Comparison of ENCODE assay signal across 29 cellular contexts in the genomic region with DNA sequence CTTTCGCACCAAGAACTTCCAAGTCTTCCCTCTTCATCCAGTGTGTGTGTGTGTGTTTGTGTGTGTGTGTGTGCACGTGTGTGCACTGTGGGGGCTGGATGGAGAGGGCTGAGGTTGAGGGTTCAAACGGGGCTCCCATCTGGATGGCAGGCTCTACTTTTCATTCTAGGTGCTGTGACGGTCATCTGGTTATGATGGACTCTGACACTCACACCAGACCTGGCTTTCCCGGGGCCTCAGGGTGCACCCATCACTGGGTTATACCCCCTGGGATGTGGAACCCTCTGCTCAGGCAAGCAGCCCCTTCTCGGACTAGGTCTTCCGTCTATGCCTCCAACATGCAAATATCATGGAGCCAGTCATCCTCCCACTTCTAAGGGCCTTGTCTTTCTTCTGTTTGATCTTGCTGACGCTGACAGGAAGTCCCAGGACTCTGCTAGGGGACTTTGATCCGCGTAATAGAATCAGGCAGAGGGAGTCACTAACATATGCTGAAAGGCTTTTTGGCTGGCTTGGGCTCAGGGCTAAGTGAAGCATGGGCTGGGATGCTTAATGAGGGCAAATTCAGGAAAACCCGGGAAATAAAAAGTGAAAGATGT.
DNase-seq lines count a peak whose midpoint lies in the region; ATAC-seq lines count a peak whose summit lies in the region.
"Had no signal": no experiment of that assay in that cellular context is flagged by ENCODE, and none has a peak within 500 bp of the region (broad histone marks: within the 10 kb centered on the region; RNA-seq: fewer than 3 reads in every experiment).

No MANE protein-coding gene starts in this region.

- POLR2A ChIA-PET in activated naive CD8-positive, alpha-beta T cell treated with anti-CD3 and anti-CD28 coated beads, Interleukin-2, amount 10 ng/mL, durations not matched to agents 7 days and 5 days (lab: Charles Lee): no interaction called here
- POLR2A ChIA-PET in naive thymus-derived CD4-positive, alpha-beta T cell (lab: Charles Lee): interaction anchor here (0.6 kb wide), 1 partner anchor 723 kb away, joined by 3 read pairs; no protein-coding TSS in a partner anchor

- peaks cover 2% of the 10 kb centered on the region for H3K9me3 Mint-ChIP-seq in activated naive CD8-positive, alpha-beta T cell treated with anti-CD3 and anti-CD28 coated beads, Interleukin-2, amount 10 ng/mL, durations not matched to agents 7 days and 5 days
- no peaks in the 10 kb centered on the region for H3K9me3 Mint-ChIP-seq in activated naive CD8-positive, alpha-beta T cell treated with anti-CD3 and anti-CD28 coated beads, Interleukin-2, amount 50 U/mL, for 24 hours
- peaks cover 5% of the 10 kb centered on the region for H3K9me3 Mint-ChIP-seq in activated T-helper 17 cell treated with anti-CD3 and anti-CD28 coated beads, Interleukin-2, amount 50 U/mL, for 72 hours
- H3K9me3 Mint-ChIP-seq in naive thymus-derived CD4-positive, alpha-beta T cell: peaks cover 0 to 4% (median 0%) of the 10 kb centered on the region in 11 donors
- H3K9me3 Mint-ChIP-seq: activated B cell treated with CpG ODN at 0.5 μM for 24 hours; activated T-cell treated with anti-CD3 and anti-CD28 coated beads, Interleukin-2, amount 50 U/mL, for 24 hours; HFFc6 had no signal

- H3K4me3 ChIP-seq in naive thymus-derived CD4-positive, alpha-beta T cell (ENCODE audit: low read length): no peak overlapping the region
- H3K4me3 ChIP-seq: BLaER1 treated with 17β-estradiol and CSF1 and Interleukin-3, amounts not matched to agents 10 nM and 100 nM; GM12878; spleen; thyroid gland had no signal

- peaks cover 7% of the 10 kb centered on the region for H3K4me1 Mint-ChIP-seq in activated naive CD8-positive, alpha-beta T cell treated with anti-CD3 and anti-CD28 coated beads, Interleukin-2, amount 10 ng/mL, durations not matched to agents 7 days and 5 days
- H3K4me1 Mint-ChIP-seq in activated naive CD8-positive, alpha-beta T cell treated with anti-CD3 and anti-CD28 coated beads, Interleukin-2, amount 50 U/mL, for 24 hours: peaks cover 29% of the 10 kb centered on the region
- H3K4me1 Mint-ChIP-seq in activated T-helper 17 cell treated with anti-CD3 and anti-CD28 coated beads, Interleukin-2, amount 50 U/mL, for 72 hours: peaks cover 31% of the 10 kb centered on the region
- H3K4me1 Mint-ChIP-seq in naive thymus-derived CD4-positive, alpha-beta T cell: peaks cover 0 to 17% (median 5%) of the 10 kb centered on the region in 7 donors
- H3K4me1 Mint-ChIP-seq: activated B cell treated with CpG ODN at 0.5 μM for 24 hours had no signal

- H3K4me1 ChIP-seq in naive thymus-derived CD4-positive, alpha-beta T cell (ENCODE audit: control insufficient read depth in 2 of 2, insufficient read depth in 2 of 2, low read length in 2 of 2): peaks cover 0 to 12% of the 10 kb centered on the region in 2 donors
- H3K4me1 ChIP-seq: BLaER1 treated with 17β-estradiol and CSF1 and Interleukin-3, amounts not matched to agents 10 nM and 100 nM; spleen; thyroid gland had no signal

- CTCF ChIA-PET in naive thymus-derived CD4-positive, alpha-beta T cell (lab: Charles Lee): no interaction called here

- no peaks in the 10 kb centered on the region for H3K36me3 ChIP-seq in naive thymus-derived CD4-positive, alpha-beta T cell (ENCODE audit: control insufficient read depth in 2 of 3, insufficient read depth in 3 of 3, low read length in 3 of 3)
- H3K36me3 ChIP-seq: BLaER1 treated with 17β-estradiol and CSF1 and Interleukin-3, amounts not matched to agents 10 nM and 100 nM; spleen; thyroid gland had no signal

- H3K36me3 Mint-ChIP-seq in activated naive CD8-positive, alpha-beta T cell treated with anti-CD3 and anti-CD28 coated beads, Interleukin-2, amount 10 ng/mL, durations not matched to agents 7 days and 5 days: no peaks in the 10 kb centered on the region
- no peaks in the 10 kb centered on the region for H3K36me3 Mint-ChIP-seq in activated naive CD8-positive, alpha-beta T cell treated with anti-CD3 and anti-CD28 coated beads, Interleukin-2, amount 50 U/mL, for 24 hours (ENCODE audit: low read depth)
- H3K36me3 Mint-ChIP-seq in activated T-helper 17 cell treated with anti-CD3 and anti-CD28 coated beads, Interleukin-2, amount 50 U/mL, for 72 hours (ENCODE audit: low read depth): no peaks in the 10 kb centered on the region
- H3K36me3 Mint-ChIP-seq in naive thymus-derived CD4-positive, alpha-beta T cell: peaks cover 0 to 6% (median 0%) of the 10 kb centered on the region in 5 donors

- peak; percentile 33 for ATAC-seq in activated naive CD8-positive, alpha-beta T cell treated with anti-CD3 and anti-CD28 coated beads, Interleukin-2, amount 10 ng/mL, durations not matched to agents 7 days and 5 days (ENCODE audit: low read depth)
- ATAC-seq in activated naive CD8-positive, alpha-beta T cell treated with anti-CD3 and anti-CD28 coated beads, Interleukin-2, amount 50 U/mL, for 24 hours: no peak
- ATAC-seq in activated T-helper 17 cell treated with anti-CD3 and anti-CD28 coated beads, Interleukin-2, amount 50 U/mL, for 72 hours (replicated peaks): peak; percentile 42
- peak; percentile 40 for ATAC-seq in naive thymus-derived CD4-positive, alpha-beta T cell
- ATAC-seq in GM18873 (IDR thresholded peaks at IDR 0.05; ENCODE audit: low FRiP score, unreplicated experiment) (no peak), HG02973 (IDR thresholded peaks at IDR 0.05; ENCODE audit: unreplicated experiment) (no peak)
- ATAC-seq: GM12878 had no signal

- H3K27ac ChIP-seq in naive thymus-derived CD4-positive, alpha-beta T cell (ENCODE audit: low read depth, low read length): no peak overlapping the region
- H3K27ac ChIP-seq: BLaER1 treated with 17β-estradiol and CSF1 and Interleukin-3, amounts not matched to agents 10 nM and 100 nM; spleen; thyroid gland had no signal

- no peak overlapping the region for H3K27ac Mint-ChIP-seq in activated naive CD8-positive, alpha-beta T cell treated with anti-CD3 and anti-CD28 coated beads, Interleukin-2, amount 10 ng/mL, durations not matched to agents 7 days and 5 days
- H3K27ac Mint-ChIP-seq in activated naive CD8-positive, alpha-beta T cell treated with anti-CD3 and anti-CD28 coated beads, Interleukin-2, amount 50 U/mL, for 24 hours: no peak overlapping the region
- peak overlapping the region; percentile 84 for H3K27ac Mint-ChIP-seq in activated T-helper 17 cell treated with anti-CD3 and anti-CD28 coated beads, Interleukin-2, amount 50 U/mL, for 72 hours
- H3K27ac Mint-ChIP-seq in naive thymus-derived CD4-positive, alpha-beta T cell: peak overlapping the region in 4 of 9 donors; percentile 19 to 78 (median 55)
- H3K27ac Mint-ChIP-seq: activated B cell treated with CpG ODN at 0.5 μM for 24 hours; activated T-cell treated with anti-CD3 and anti-CD28 coated beads, Interleukin-2, amount 50 U/mL, for 24 hours; HFFc6 had no signal

- no peaks in the 10 kb centered on the region for H3K27me3 ChIP-seq in naive thymus-derived CD4-positive, alpha-beta T cell (ENCODE audit: control insufficient read depth in 2 of 2, insufficient read depth in 2 of 2, low read length in 2 of 2)
- H3K27me3 ChIP-seq: BLaER1 treated with 17β-estradiol and CSF1 and Interleukin-3, amounts not matched to agents 10 nM and 100 nM; thyroid gland had no signal

- DNase-seq in activated naive CD8-positive, alpha-beta T cell treated with anti-CD3 and anti-CD28 coated beads, Interleukin-2, amount 10 ng/mL, durations not matched to agents 7 days and 5 days: no peak
- DNase-seq in activated naive CD8-positive, alpha-beta T cell treated with anti-CD3 and anti-CD28 coated beads, Interleukin-2, amount 50 U/mL, for 24 hours: no peak
- DNase-seq in HT-29 (ENCODE audit: low spot score) (peak; percentile 12), middle frontal gyrus (ENCODE audit: extremely low spot score, low spot score) (no peak)
- DNase-seq in naive thymus-derived CD4-positive, alpha-beta T cell: peak in 6 of 9 donors; percentile 13 to 34 (median 22)
- DNase-seq: activated B cell treated with CpG ODN at 0.5 μM for 24 hours; activated CD8-positive, alpha-beta memory T cell treated with anti-CD3 and anti-CD28 coated beads for 24 hours; activated naive CD4-positive, alpha-beta T cell treated with Interleukin-2 at 50 U/mL for 16 hours; activated T-cell treated with anti-CD3 and anti-CD28 coated beads, Interleukin-2, amount 50 U/mL, for 24 hours; central memory CD4-positive, alpha-beta T cell; dermis blood vessel endothelial cell; HFFc6; kidney glomerular epithelial cell; NCI-H1105; NCI-H2029 treated with DMSO at 0.1 percent for 48 hours; NCI-H345; NCI-H748 treated with DMSO at 0.1 percent for 48 hours; nucleus accumbens; OCI-M1; SK-N-SH; spleen; stimulated activated naive CD4-positive, alpha-beta T cell treated with Interleukin-2 at 50 U/mL for 16 hours; T1000; thyroid gland had no signal

- no peaks in the 10 kb centered on the region for H3K9me3 ChIP-seq in naive thymus-derived CD4-positive, alpha-beta T cell (ENCODE audit: control insufficient read depth in 2 of 3, low read length in 3 of 3)
- H3K9me3 ChIP-seq: BLaER1 treated with 17β-estradiol and CSF1 and Interleukin-3, amounts not matched to agents 10 nM and 100 nM; SK-N-SH; spleen; thyroid gland had no signal

- intact Hi-C loops in naive thymus-derived CD4-positive, alpha-beta T cell (cut with micrococcal nuclease): no loop called here

- H3K27me3 Mint-ChIP-seq in activated naive CD8-positive, alpha-beta T cell treated with anti-CD3 and anti-CD28 coated beads, Interleukin-2, amount 10 ng/mL, durations not matched to agents 7 days and 5 days: no peaks in the 10 kb centered on the region
- no peaks in the 10 kb centered on the region for H3K27me3 Mint-ChIP-seq in activated naive CD8-positive, alpha-beta T cell treated with anti-CD3 and anti-CD28 coated beads, Interleukin-2, amount 50 U/mL, for 24 hours
- no peaks in the 10 kb centered on the region for H3K27me3 Mint-ChIP-seq in activated T-helper 17 cell treated with anti-CD3 and anti-CD28 coated beads, Interleukin-2, amount 50 U/mL, for 72 hours
- H3K27me3 Mint-ChIP-seq in naive thymus-derived CD4-positive, alpha-beta T cell: peaks cover 0 to 6% (median 0%) of the 10 kb centered on the region in 5 donors
- H3K27me3 Mint-ChIP-seq: activated T-cell treated with anti-CD3 and anti-CD28 coated beads, Interleukin-2, amount 50 U/mL, for 24 hours had no signal

- H3K4me3 Mint-ChIP-seq in activated naive CD8-positive, alpha-beta T cell treated with anti-CD3 and anti-CD28 coated beads, Interleukin-2, amount 10 ng/mL, durations not matched to agents 7 days and 5 days: no peak overlapping the region
- no peak overlapping the region for H3K4me3 Mint-ChIP-seq in activated naive CD8-positive, alpha-beta T cell treated with anti-CD3 and anti-CD28 coated beads, Interleukin-2, amount 50 U/mL, for 24 hours
- peak overlapping the region; percentile 54 for H3K4me3 Mint-ChIP-seq in activated T-helper 17 cell treated with anti-CD3 and anti-CD28 coated beads, Interleukin-2, amount 50 U/mL, for 72 hours
- peak overlapping the region in 1 of 10 donors; percentile 18 for H3K4me3 Mint-ChIP-seq in naive thymus-derived CD4-positive, alpha-beta T cell
- H3K4me3 Mint-ChIP-seq: activated B cell treated with CpG ODN at 0.5 μM for 24 hours; activated T-cell treated with anti-CD3 and anti-CD28 coated beads, Interleukin-2, amount 50 U/mL, for 24 hours; HFFc6 had no signal

Comparison
In these comparisons a context has a peak if more than half of its experiments do, and no peak if none do; other contexts are left out.
1. ATAC-seq: peak in activated naive CD8-positive, alpha-beta T cell treated with anti-CD3 and anti-CD28 coated beads, Interleukin-2, amount 10 ng/mL, durations not matched to agents 7 days and 5 days (single experiment), activated T-helper 17 cell treated with anti-CD3 and anti-CD28 coated beads, Interleukin-2, amount 50 U/mL, for 72 hours (single experiment) and naive thymus-derived CD4-positive, alpha-beta T cell (single experiment); none in activated naive CD8-positive, alpha-beta T cell treated with anti-CD3 and anti-CD28 coated beads, Interleukin-2, amount 50 U/mL, for 24 hours (single experiment), GM18873 (single experiment) and HG02973 (single experiment).
2. DNase-seq: peak in HT-29 (single experiment) and naive thymus-derived CD4-positive, alpha-beta T cell (6 of 9); none in activated naive CD8-positive, alpha-beta T cell treated with anti-CD3 and anti-CD28 coated beads, Interleukin-2, amount 10 ng/mL, durations not matched to agents 7 days and 5 days (single experiment), activated naive CD8-positive, alpha-beta T cell treated with anti-CD3 and anti-CD28 coated beads, Interleukin-2, amount 50 U/mL, for 24 hours (single experiment) and middle frontal gyrus (single experiment).